1 cellular context compared by ENCODE assay signal in genomic region chr20:32773214-32773613, GRCh38.
TF ChIP-seq lines count a peak whose summit lies in the region.

No MANE protein-coding gene starts in this region.

TF ChIP-seq in H1, 55 proteins besides CTCF, POLR2A, EP300 and RAD21:
- TF ChIP-seq POLR2AphosphoS5 (IDR thresholded peaks at IDR 0.05; ENCODE audit: low read depth, low read length) = peak; percentile 52; the same call in 1 of the 2 replicates
- no peak for TF ChIP-seq NRF1 (IDR thresholded peaks at IDR 0.05; ENCODE audit: low read depth, low read length)
